24 cellular contexts compared by ENCODE assay signal in the genomic region with DNA sequence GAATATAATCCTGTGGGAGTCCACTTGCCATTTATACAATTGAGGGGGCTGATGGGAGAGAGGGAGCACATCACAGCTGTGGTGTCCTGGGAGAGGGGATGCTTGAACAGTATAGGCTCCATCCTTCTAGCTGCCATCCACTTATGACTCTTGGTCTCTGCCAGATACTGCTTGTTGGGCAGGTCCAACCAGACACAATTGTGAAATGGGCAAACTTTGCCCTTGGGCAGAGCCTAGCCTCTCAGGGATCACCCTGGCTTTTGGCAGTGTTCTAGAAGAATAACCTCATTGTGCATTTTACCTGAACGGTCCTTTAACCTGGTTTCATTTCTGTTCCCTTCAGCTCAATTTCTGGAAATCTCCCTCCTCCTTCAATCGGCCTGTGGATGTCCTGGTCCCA. TPM values are rescaled to one million over a fixed set of nuclear protein-coding genes. Genes with fewer than 3 reads are reported as not detected.
"Had no signal": no experiment of that assay in that cellular context is flagged by ENCODE, and none has a peak within 500 bp of the region (broad histone marks: within the 10 kb centered on the region; RNA-seq: fewer than 3 reads in every experiment).

No MANE protein-coding gene starts in this region.

- H3K4me3 Mint-ChIP-seq: activated CD4-positive, alpha-beta T cell treated with anti-CD3 and anti-CD28 coated beads, Interleukin-2, amount 10 ng/mL, durations not matched to agents 24 days and 14 days; activated T-helper 1 cell treated with anti-CD3 and anti-CD28 coated beads, Interleukin-12 subunit alpha, Interleukin-12 subunit beta, Interleukin-2, Interleukin-4 antibody, amounts not matched to agents 30 ng/mL and 10 ng/mL and 1 ng/mL, durations not matched to agents 14 hours and 24 hours and 36 hours had no signal

- H3K4me1 ChIP-seq: left ventricle myocardium inferior had no signal

- H3K27ac ChIP-seq: cardiac muscle cell, left ventricle myocardium inferior, neutrophil had no signal

- H3K4me3 ChIP-seq: cardiac muscle cell, esophagus squamous epithelium, left ventricle myocardium inferior had no signal

- H3K27ac Mint-ChIP-seq: activated CD4-positive, alpha-beta T cell treated with anti-CD3 and anti-CD28 coated beads, Interleukin-2, amount 10 ng/mL, durations not matched to agents 24 days and 14 days; activated T-helper 1 cell treated with anti-CD3 and anti-CD28 coated beads, Interleukin-12 subunit alpha, Interleukin-12 subunit beta, Interleukin-2, Interleukin-4 antibody, amounts not matched to agents 30 ng/mL and 10 ng/mL and 1 ng/mL, durations not matched to agents 14 hours and 24 hours and 36 hours had no signal

- H3K27me3 Mint-ChIP-seq: activated CD4-positive, alpha-beta T cell treated with anti-CD3 and anti-CD28 coated beads, Interleukin-2, amount 10 ng/mL, durations not matched to agents 24 days and 14 days had no signal

- FAIRE-seq: endometrium, keratinocyte had no signal

- H3K9me3 ChIP-seq: esophagus squamous epithelium, left ventricle myocardium inferior, neutrophil had no signal

- H3K27me3 ChIP-seq: cardiac muscle cell, esophagus squamous epithelium, neutrophil had no signal

- H3K36me3 ChIP-seq: cardiac muscle cell, esophagus squamous epithelium, left ventricle myocardium inferior, neutrophil had no signal

- DNase-seq: activated CD4-positive, alpha-beta T cell treated with anti-CD3 and anti-CD28 coated beads, Interleukin-2, amount 10 ng/mL, durations not matched to agents 24 days and 14 days; activated CD4-positive, CD25-positive, alpha-beta regulatory T cell; activated CD8-positive, alpha-beta memory T cell treated with anti-CD3 and anti-CD28 coated beads for 24 hours; aorta; esophagus squamous epithelium; hippocampal formation; left ventricle myocardium inferior; mesenchymal stem cell; retina; stimulated activated CD4-positive, alpha-beta T cell treated with anti-CD3 and anti-CD28 coated beads, Interleukin-4, amount 100 ng/mL, for 24 hours; stimulated activated naive CD4-positive, alpha-beta T cell treated with Interleukin-2 at 50 U/mL for 16 hours; substantia nigra; SW 1271; trophoblast cell had no signal

- H3K4me1 Mint-ChIP-seq: activated CD4-positive, alpha-beta T cell treated with anti-CD3 and anti-CD28 coated beads, Interleukin-2, amount 10 ng/mL, durations not matched to agents 24 days and 14 days had no signal

RNA-seq across cellular contexts. Expression of gene CPA4, which starts 6.0 kb away (rescaled TPM):
- total RNA-seq: activated CD4-positive, alpha-beta T cell treated with anti-CD3 and anti-CD28 coated beads, Interleukin-2, amount 10 ng/mL, durations not matched to agents 24 days and 14 days; activated T-helper 1 cell treated with anti-CD3 and anti-CD28 coated beads, Interleukin-12 subunit alpha, Interleukin-12 subunit beta, Interleukin-2, Interleukin-4 antibody, amounts not matched to agents 30 ng/mL and 10 ng/mL and 1 ng/mL, durations not matched to agents 14 hours and 24 hours and 36 hours; cardiac muscle cell; left ventricle myocardium inferior; T-helper 2 cell treated with Interferon-gamma antibody and Interleukin-4, amounts not matched to agents 100 ng/mL and 5 ng/mL, for 36 hours had no signal

RNA-seq across cellular contexts. Expression of gene CPA2, which starts 32.3 kb away (rescaled TPM):
- total RNA-seq: activated T-helper 1 cell treated with anti-CD3 and anti-CD28 coated beads, Interleukin-12 subunit alpha, Interleukin-12 subunit beta, Interleukin-2, Interleukin-4 antibody, amounts not matched to agents 30 ng/mL and 10 ng/mL and 1 ng/mL, durations not matched to agents 14 hours and 24 hours and 36 hours; esophagus squamous epithelium; fibroblast of villous mesenchyme; glomerular endothelial cell; left ventricle myocardium inferior; SK-MEL-5; T-helper 2 cell treated with Interferon-gamma antibody and Interleukin-4, amounts not matched to agents 100 ng/mL and 5 ng/mL, for 36 hours had no signal

RNA-seq across cellular contexts. Expression of gene CPA5, which starts 45.7 kb away (rescaled TPM):
- total RNA-seq: aorta, cardiac muscle cell, esophagus squamous epithelium, fibroblast of villous mesenchyme, glomerular endothelial cell, left ventricle myocardium inferior, SK-MEL-5, skeletal muscle tissue had no signal
- polyA plus RNA-seq: aorta had no signal
